ENCODE assay signal across 8 cellular contexts in the genomic region with DNA sequence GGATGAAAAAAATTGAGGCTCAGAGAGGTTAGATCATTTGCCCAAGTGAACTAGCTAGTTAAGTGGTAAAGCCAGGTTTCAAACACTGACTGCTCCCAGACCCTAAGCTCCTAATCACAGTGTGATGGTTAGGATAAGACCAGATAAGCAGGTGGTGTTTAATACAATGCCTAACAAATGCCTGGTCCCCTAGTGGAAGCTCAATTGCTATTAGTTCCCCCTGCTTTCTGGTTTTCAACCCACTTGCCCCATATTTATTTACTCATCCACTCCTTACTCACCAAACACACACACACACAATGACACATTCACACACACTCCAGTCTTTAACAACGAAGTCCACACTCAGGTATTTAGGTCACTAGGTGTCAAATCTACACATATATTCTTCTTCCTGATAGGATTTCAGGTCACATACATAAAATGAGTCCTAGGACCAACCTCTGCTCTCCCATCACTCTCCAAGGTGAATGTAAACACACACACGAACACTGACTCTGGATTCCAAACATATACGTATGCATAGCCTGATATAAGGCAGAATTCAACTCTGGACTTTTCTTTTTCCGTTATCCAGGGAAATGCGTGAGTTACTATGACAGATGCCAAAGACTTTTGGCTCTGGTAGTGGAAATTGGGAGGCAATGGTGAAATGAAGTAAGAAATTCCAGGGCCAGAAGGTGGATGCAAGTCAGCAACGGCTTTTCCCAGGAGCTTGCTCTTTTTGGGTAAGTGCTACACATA.
DNase-seq lines count a peak whose midpoint lies in the region; ATAC-seq and TF ChIP-seq lines count a peak whose summit lies in the region.

No MANE protein-coding gene starts in this region.

- intact Hi-C loops in Calu3 (cut with micrococcal nuclease; ENCODE audit: unreplicated experiment) (loop anchor here (10.0 kb wide), 1 partner anchor 125 kb away; a partner anchor contains a TSS), mammary epithelial cell (cut with micrococcal nuclease) (loop anchor here (2.0 to 5.0 kb wide), 2 partner anchors 122 to 215 kb away; a partner anchor contains a TSS)

- TF ChIP-seq CTCF in Calu3 (IDR thresholded peaks at IDR 0.05; ENCODE audit: unreplicated experiment), result no peak
- TF ChIP-seq CTCF in MM.1S (IDR thresholded peaks at IDR 0.05; ENCODE audit: low read length), result no peak
- TF ChIP-seq CTCF in mammary epithelial cell (conservative IDR thresholded peaks at IDR 0.05 in 1 of 2, IDR thresholded peaks at IDR 0.05 in 1 of 2; ENCODE audit: extremely low read depth in 1 of 2, insufficient read depth in 1 of 2, low read depth in 1 of 2, low read length in 2 of 2), result no peak

- H3K36me3 ChIP-seq in MM.1S (replicated peaks; ENCODE audit: insufficient read depth, low read length) (no peaks in the 10 kb centered on the region), mammary epithelial cell (ENCODE audit: insufficient read depth, low read length) (no peaks in the 10 kb centered on the region), mesodermal cell (ENCODE audit: control insufficient read depth, insufficient read depth, low read length) (no peaks in the 10 kb centered on the region)

- peak overlapping the region; percentile 37 for H3K27ac Mint-ChIP-seq in Calu3 (ENCODE audit: unreplicated experiment)

- H2AFZ ChIP-seq in MM.1S (ENCODE audit: low read length) (peak overlapping the region; percentile 90), mammary epithelial cell (ENCODE audit: low read depth, low read length) (peak overlapping the region; percentile 97)

- peaks cover 7% of the 10 kb centered on the region for H3K4me1 ChIP-seq in MM.1S (ENCODE audit: low read length)
- H3K4me1 ChIP-seq in mammary epithelial cell (ENCODE audit: insufficient read depth, low read length), result peaks cover 19% of the 10 kb centered on the region
- H3K4me1 ChIP-seq in mesodermal cell (ENCODE audit: control insufficient read depth, insufficient read depth, low read length, poor library complexity, severe bottlenecking), result no peaks in the 10 kb centered on the region

- peak overlapping the region; percentile 92 for H3K4me3 Mint-ChIP-seq in Calu3 (ENCODE audit: low read depth, unreplicated experiment)

- BruUV-seq in Calu3 (replicated peaks; lab: Mats Ljungman, UMichigan) (no TSS peak), mammary epithelial cell (replicated peaks; lab: Mats Ljungman, UMichigan) (no TSS peak)

- in situ Hi-C loops in mammary epithelial cell (cut with MboI; ENCODE audit: low sequenced_read_pairs in 2 of 2), result no loop called here

- WGBS in mammary epithelial cell (ENCODE audit: low coverage, missing lambda C conversion rate), result 31% methylated on average over 6 of the region's 6 CpGs
- 61 to 74% methylated on average over 3 to 5 of the region's 6 CpGs for WGBS in mesodermal cell (ENCODE audit: insufficient coverage in 2 of 2), 2 experiments

- H3K4me3 ChIP-seq in MM.1S (ENCODE audit: low read length) (no peak overlapping the region), mammary epithelial cell (replicated peaks in 1 of 3; ENCODE audit: insufficient read depth in 1 of 3, low read depth in 2 of 3, low read length in 3 of 3) (peak overlapping the region; percentile 41 to 62 (median 59)), mesodermal cell (ENCODE audit: extremely low read depth, insufficient read depth, low read length, poor library complexity, severe bottlenecking) (peak overlapping the region; percentile 50)

- H3F3A ChIP-seq in MM.1S (ENCODE audit: insufficient read depth, low read length), result no peaks in the 10 kb centered on the region

- H3K9me3 ChIP-seq in MM.1S (replicated peaks; ENCODE audit: insufficient read depth, low read length) (no peaks in the 10 kb centered on the region), mammary epithelial cell (replicated peaks; ENCODE audit: insufficient read depth, low read length) (peaks cover 9% of the 10 kb centered on the region), mesodermal cell (ENCODE audit: control insufficient read depth, low read length) (peaks cover 13% of the 10 kb centered on the region)

- H3K79me2 ChIP-seq in MM.1S (ENCODE audit: low read length), result no peaks in the 10 kb centered on the region
- H3K79me2 ChIP-seq in mammary epithelial cell (ENCODE audit: insufficient read depth, low read length), result no peaks in the 10 kb centered on the region

- no peaks in the 10 kb centered on the region for H4K20me1 ChIP-seq in MM.1S (ENCODE audit: insufficient read depth, low read length)
- H4K20me1 ChIP-seq in mammary epithelial cell (ENCODE audit: insufficient read depth, low read length), result no peaks in the 10 kb centered on the region

- H3K9me2 ChIP-seq in MM.1S (replicated peaks; ENCODE audit: insufficient read depth, low read length), result no peaks in the 10 kb centered on the region

- H3K4me2 ChIP-seq in MM.1S (ENCODE audit: low read depth, low read length), result peak overlapping the region; percentile 98
- H3K4me2 ChIP-seq in mammary epithelial cell (ENCODE audit: insufficient read depth, low read depth, low read length), result peak overlapping the region; percentile 93

- H3K9ac ChIP-seq in MM.1S (ENCODE audit: low read length) (no peak overlapping the region), mammary epithelial cell (ENCODE audit: insufficient read depth, low read length) (no peak overlapping the region)

- H3K27me3 Mint-ChIP-seq in Calu3 (ENCODE audit: unreplicated experiment), result no peaks in the 10 kb centered on the region

- no peaks in the 10 kb centered on the region for H3K9me3 Mint-ChIP-seq in Calu3 (ENCODE audit: low read depth, unreplicated experiment)

- no peak for ATAC-seq in HG03378 (IDR thresholded peaks at IDR 0.05; ENCODE audit: unreplicated experiment)

- dilution Hi-C loops in mammary epithelial cell (cut with HindIII; ENCODE audit: low sequenced_read_pairs), result no loop called here

- H3K27ac ChIP-seq in MM.1S (ENCODE audit: low read length) (no peak overlapping the region), mammary epithelial cell (ENCODE audit: insufficient read depth, low read depth, low read length) (no peak overlapping the region), mesodermal cell (ENCODE audit: low read depth, low read length, severe bottlenecking) (peak overlapping the region; percentile 78)

- H3K4me1 Mint-ChIP-seq in Calu3 (ENCODE audit: low read depth, unreplicated experiment), result peaks cover 23% of the 10 kb centered on the region

- DNase-seq in Calu3 (no peak), MM.1S (no peak), mammary epithelial cell (peak; percentile 23), glomerular visceral epithelial cell (ENCODE audit: extremely low spot score) (no peak), iPS-NIHi7 (ENCODE audit: extremely low spot score) (no peak), H4 (ENCODE audit: low spot score) (no peak)

- CTCF ChIA-PET in Calu3 (lab: Charles Lee) (interaction anchor here (1.1 kb wide), 1 partner anchor 375 kb away, joined by 3 read pairs; no protein-coding TSS in a partner anchor), mammary epithelial cell (lab: Charles Lee; ENCODE audit: low non-redundant PET) (no interaction called here)

- H3K27me3 ChIP-seq in MM.1S (replicated peaks; ENCODE audit: insufficient read depth, low read length) (no peaks in the 10 kb centered on the region), mammary epithelial cell (ENCODE audit: insufficient read depth, low read length) (no peaks in the 10 kb centered on the region)

- peaks cover 18% of the 10 kb centered on the region for H3K36me3 Mint-ChIP-seq in Calu3 (ENCODE audit: insufficient read depth, unreplicated experiment)
